In genomic region chr12:11707535-11707934, GRCh38 we compare ENCODE assay signal across 18 cellular contexts. TPM values are rescaled to one million over a fixed set of nuclear protein-coding genes. Genes with fewer than 3 reads are reported as not detected.
DNase-seq lines count a peak whose midpoint lies in the region; ATAC-seq, FAIRE-seq and TF ChIP-seq lines count a peak whose summit lies in the region.
"Had no signal": no experiment of that assay in that cellular context is flagged by ENCODE, and none has a peak within 500 bp of the region (broad histone marks: within the 10 kb centered on the region; RNA-seq: fewer than 3 reads in every experiment).

No MANE protein-coding gene starts in this region.

- H4K20me1 ChIP-seq in OCI-LY7 (ENCODE audit: insufficient read depth, low read length) = no peaks in the 10 kb centered on the region; the same call in 1 of the 2 replicates

- H3K4me1 ChIP-seq in stomach smooth muscle (ENCODE audit: control insufficient read depth, insufficient read depth, low read length) (peaks cover 40% of the 10 kb centered on the region), OCI-LY7 (ENCODE audit: insufficient read depth, low read length, poor library complexity, severe bottlenecking) (no peaks in the 10 kb centered on the region)

- peak overlapping the region; percentile 88 for H3K27ac ChIP-seq in stomach smooth muscle (ENCODE audit: low read length)
- no peak overlapping the region for H3K27ac ChIP-seq in OCI-LY7 (ENCODE audit: low read depth, low read length, poor library complexity, severe bottlenecking)
- H3K27ac ChIP-seq: 22Rv1 had no signal

- H3K27me3 ChIP-seq in bronchial epithelial cell (ENCODE audit: control insufficient read depth, insufficient read depth, low read length) = no peaks in the 10 kb centered on the region
- H3K27me3 ChIP-seq in stomach smooth muscle (ENCODE audit: control insufficient read depth in 1 of 2, insufficient read depth in 2 of 2, low read length in 2 of 2) = no peaks in the 10 kb centered on the region

- no peaks in the 10 kb centered on the region for H3K79me2 ChIP-seq in OCI-LY7 (ENCODE audit: insufficient read depth, low read depth, low read length)

- POLR2A ChIA-PET in OCI-LY7 (lab: Charles Lee) = no interaction called here

- H2AFZ ChIP-seq in OCI-LY7 (ENCODE audit: low read length) = no peak overlapping the region

- H3K36me3 ChIP-seq in bronchial epithelial cell (ENCODE audit: control insufficient read depth, insufficient read depth, low read length) (no peaks in the 10 kb centered on the region), stomach smooth muscle (ENCODE audit: control insufficient read depth in 2 of 2, insufficient read depth in 2 of 2, low read length in 2 of 2) (peaks cover 0 to under 1% of the 10 kb centered on the region in 2 donors), OCI-LY7 (ENCODE audit: insufficient read depth, low read length) (peaks cover 6% of the 10 kb centered on the region; the same call in 1 of the 2 replicates)

- no peaks in the 10 kb centered on the region for H3K9me2 ChIP-seq in OCI-LY7 (ENCODE audit: insufficient read depth, low read length)

- ATAC-seq in left lobe of liver = peak; percentile 85
- ATAC-seq in GM18517 (IDR thresholded peaks at IDR 0.05; ENCODE audit: unreplicated experiment) = no peak
- ATAC-seq: naive thymus-derived CD8-positive, alpha-beta T cell; stimulated activated naive CD8-positive, alpha-beta T cell treated with anti-CD3 and anti-CD28 coated beads, Interleukin-15, amount 100 ng/mL, for 72 hours had no signal

- FAIRE-seq in bronchial epithelial cell (lab: Jason Lieb, UNC) = no peak
- FAIRE-seq: GM18507 had no signal

- TF ChIP-seq CTCF in bronchial epithelial cell (IDR thresholded peaks at IDR 0.05; ENCODE audit: insufficient read depth, low read length, severe bottlenecking) (no peak), OCI-LY7 (conservative IDR thresholded peaks at IDR 0.05; ENCODE audit: low read length) (no peak)

- intact Hi-C loops in OCI-LY7 (cut with micrococcal nuclease; ENCODE audit: unreplicated experiment) = no loop called here

- CTCF ChIA-PET in OCI-LY7 (lab: Charles Lee; ENCODE audit: unreplicated experiment) = no interaction called here

- no TSS peak for BruUV-seq in OCI-LY7 (replicated peaks; lab: Mats Ljungman, UMichigan)

- DNase-seq in NCI-H1092 treated with DMSO at 0.1 percent for 48 hours (lab: John Stamatoyannopoulos, UW) (peak; percentile 7), NCI-H1092 (lab: John Stamatoyannopoulos, UW) (no peak), bronchial epithelial cell (ENCODE audit: low read depth) (peak; percentile 35), left lobe of liver (ENCODE audit: low spot score) (peak; percentile 76), T-helper 2 cell (no peak), OCI-LY7 (ENCODE audit: low spot score) (no peak)
- DNase-seq: activated CD8-positive, alpha-beta memory T cell treated with anti-CD3 and anti-CD28 coated beads, Interleukin-2, amount 50 U/mL, for 4 hours; activated naive CD8-positive, alpha-beta T cell treated with anti-CD3 and anti-CD28 coated beads, Interleukin-2, amount 10 ng/mL, durations not matched to agents 7 days and 5 days; cortex of kidney; GDM1; HCEC 1CT; naive thymus-derived CD8-positive, alpha-beta T cell; NCI-H187 treated with DMSO at 0.1 percent for 48 hours; stimulated activated naive CD8-positive, alpha-beta T cell treated with anti-CD3 and anti-CD28 coated beads, Interleukin-15, amount 100 ng/mL, for 72 hours had no signal

- no peak overlapping the region for H3K4me3 ChIP-seq in bronchial epithelial cell (ENCODE audit: low read depth, low read length)
- peak overlapping the region; percentile 15 to 35 for H3K4me3 ChIP-seq in stomach smooth muscle (ENCODE audit: low read length in 2 of 2)
- H3K4me3 ChIP-seq in OCI-LY7 (ENCODE audit: low read depth, low read length, poor library complexity, severe bottlenecking) = no peak overlapping the region

- no peaks in the 10 kb centered on the region for H3K9me3 ChIP-seq in stomach smooth muscle (ENCODE audit: control insufficient read depth in 2 of 2, low read length in 2 of 2)
- no peaks in the 10 kb centered on the region for H3K9me3 ChIP-seq in OCI-LY7 (ENCODE audit: low read length)

- peak overlapping the region; percentile 42 to 55 for H3K9ac ChIP-seq in stomach smooth muscle (ENCODE audit: low read length in 2 of 2)

- H3K4me2 ChIP-seq in OCI-LY7 (ENCODE audit: low read length) = no peak overlapping the region

RNA-seq across cellular contexts. Expression of gene ETV6, which starts 58.1 kb away (rescaled TPM):
- total RNA-seq in bronchial epithelial cell (2.6 and 3.5 TPM in 2 replicates), left lobe of liver (10.8 TPM), OCI-LY7 (2022) (17.1 and 23.1 TPM in 2 replicates)
- 17.2 and 19.3 TPM in 2 replicates for total RNA-seq in OCI-LY7 (2014; rRNA removed; shearing (Covaris generic))

Comparison
In these comparisons a context has a peak if more than half of its experiments do, and no peak if none do; other contexts are left out.
1. DNase-seq: peak in NCI-H1092 treated with DMSO at 0.1 percent for 48 hours (single experiment), bronchial epithelial cell (single experiment) and left lobe of liver (single experiment); none in NCI-H1092 (single experiment), T-helper 2 cell (0 of 5) and OCI-LY7 (single experiment).
2. H3K4me3 ChIP-seq: peak in stomach smooth muscle (2 of 2); none in bronchial epithelial cell (single experiment) and OCI-LY7 (single experiment).